11 cellular contexts compared by ENCODE assay signal in genomic region chr14:102063808-102064429, GRCh38. TPM values are rescaled to one million over a fixed set of nuclear protein-coding genes. Genes with fewer than 3 reads are reported as not detected.
A peak's percentile ranks its signal among the peaks of the same experiment; 100 is the strongest.
DNase-seq lines count a peak whose midpoint lies in the region; ATAC-seq and TF ChIP-seq lines count a peak whose summit lies in the region.
"Had no signal": no experiment of that assay in that cellular context is flagged by ENCODE, and none has a peak within 500 bp of the region (broad histone marks: within the 10 kb centered on the region; RNA-seq: fewer than 3 reads in every experiment).

No MANE protein-coding gene starts in this region.

- TF ChIP-seq POLR2A in prostate gland (IDR thresholded peaks at IDR 0.05): no peak

- peak; percentile 2 for DNase-seq in GM03348 (ENCODE audit: low spot score)
- DNase-seq in RWPE1 (ENCODE audit: low spot score): no peak
- DNase-seq in glutamatergic neuron: no peak
- DNase-seq in prostate gland (ENCODE audit: low spot score): no peak
- no peak for DNase-seq in COR-L47 (lab: John Stamatoyannopoulos, UW)
- DNase-seq in globus pallidus (ENCODE audit: low spot score): no peak
- no peak for DNase-seq in glomerular visceral epithelial cell (ENCODE audit: extremely low spot score)

- no peaks in the 10 kb centered on the region for H3K27me3 Mint-ChIP-seq in glutamatergic neuron (ENCODE audit: unreplicated experiment)
- H3K27me3 Mint-ChIP-seq: CD4-positive, alpha-beta memory T cell had no signal

- no peaks in the 10 kb centered on the region for H3K9me3 ChIP-seq in prostate gland
- H3K9me3 ChIP-seq: adrenal gland, right lobe of liver had no signal

- TF ChIP-seq CTCF in RWPE1 (conservative IDR thresholded peaks at IDR 0.05; ENCODE audit: low read depth) (no peak), glutamatergic neuron (IDR thresholded peaks at IDR 0.05; ENCODE audit: partially characterized antibody, unreplicated experiment) (no peak), prostate gland (IDR thresholded peaks at IDR 0.05) (no peak)

- no peaks in the 10 kb centered on the region for H3K9me3 Mint-ChIP-seq in glutamatergic neuron (ENCODE audit: unreplicated experiment)
- H3K9me3 Mint-ChIP-seq: CD4-positive, alpha-beta memory T cell had no signal

- ATAC-seq in GM19452 (IDR thresholded peaks at IDR 0.05; ENCODE audit: unreplicated experiment): no peak

- H3K4me3 Mint-ChIP-seq in glutamatergic neuron (ENCODE audit: unreplicated experiment): no peak overlapping the region
- H3K4me3 Mint-ChIP-seq: CD4-positive, alpha-beta memory T cell had no signal

- peak overlapping the region; percentile 28 for H3K27ac Mint-ChIP-seq in glutamatergic neuron (ENCODE audit: unreplicated experiment)
- H3K27ac Mint-ChIP-seq: CD4-positive, alpha-beta memory T cell had no signal

- H3K27ac ChIP-seq in RWPE1: peak overlapping the region; percentile 43
- peak overlapping the region; percentile 36 to 48 for H3K27ac ChIP-seq in prostate gland
- H3K27ac ChIP-seq: adrenal gland, right lobe of liver had no signal

- CTCF ChIA-PET in RWPE1 (lab: Yijun Ruan, JAX): interaction anchor here (0.6 to 2.2 kb wide), 6 partner anchors 13 to 1204 kb away, joined by 3 to 7 read pairs (median 3); no protein-coding TSS in a partner anchor

- 72% methylated on average over 14 of the region's 14 CpGs for WGBS in prostate gland

- H3K4me1 ChIP-seq in prostate gland (replicated peaks): no peaks in the 10 kb centered on the region
- H3K4me1 ChIP-seq: right lobe of liver had no signal

- intact Hi-C loops in prostate gland (cut with DNase I): no loop called here

- H3K27me3 ChIP-seq in prostate gland (replicated peaks; ENCODE audit: insufficient read depth): no peaks in the 10 kb centered on the region
- H3K27me3 ChIP-seq: adrenal gland, right lobe of liver had no signal

- H3K4me1 Mint-ChIP-seq in glutamatergic neuron (ENCODE audit: low read depth, unreplicated experiment): peaks cover 3% of the 10 kb centered on the region

- POLR2A ChIA-PET in RWPE1 (lab: Yijun Ruan, JAX; ENCODE audit: low non-redundant PET): no interaction called here

- no peaks in the 10 kb centered on the region for H3K36me3 ChIP-seq in prostate gland
- H3K36me3 ChIP-seq: adrenal gland, right lobe of liver had no signal

- H3K36me3 Mint-ChIP-seq in glutamatergic neuron (ENCODE audit: unreplicated experiment): no peaks in the 10 kb centered on the region
- H3K36me3 Mint-ChIP-seq: CD4-positive, alpha-beta memory T cell had no signal

- H3K4me3 ChIP-seq in prostate gland: peak overlapping the region in 1 of 2 donors; percentile 4
- H3K4me3 ChIP-seq: adrenal gland, right lobe of liver had no signal

RNA-seq across cellular contexts. Expression of gene HSP90AA1, which starts 22.9 kb away (rescaled TPM):
- total RNA-seq in glutamatergic neuron (ENCODE audit: unreplicated experiment): 610 TPM
- 100 to 1,000 TPM; 423 to 540 TPM for total RNA-seq in prostate gland
